Comparison of ENCODE assay signal across 8 cellular contexts in the genomic region with DNA sequence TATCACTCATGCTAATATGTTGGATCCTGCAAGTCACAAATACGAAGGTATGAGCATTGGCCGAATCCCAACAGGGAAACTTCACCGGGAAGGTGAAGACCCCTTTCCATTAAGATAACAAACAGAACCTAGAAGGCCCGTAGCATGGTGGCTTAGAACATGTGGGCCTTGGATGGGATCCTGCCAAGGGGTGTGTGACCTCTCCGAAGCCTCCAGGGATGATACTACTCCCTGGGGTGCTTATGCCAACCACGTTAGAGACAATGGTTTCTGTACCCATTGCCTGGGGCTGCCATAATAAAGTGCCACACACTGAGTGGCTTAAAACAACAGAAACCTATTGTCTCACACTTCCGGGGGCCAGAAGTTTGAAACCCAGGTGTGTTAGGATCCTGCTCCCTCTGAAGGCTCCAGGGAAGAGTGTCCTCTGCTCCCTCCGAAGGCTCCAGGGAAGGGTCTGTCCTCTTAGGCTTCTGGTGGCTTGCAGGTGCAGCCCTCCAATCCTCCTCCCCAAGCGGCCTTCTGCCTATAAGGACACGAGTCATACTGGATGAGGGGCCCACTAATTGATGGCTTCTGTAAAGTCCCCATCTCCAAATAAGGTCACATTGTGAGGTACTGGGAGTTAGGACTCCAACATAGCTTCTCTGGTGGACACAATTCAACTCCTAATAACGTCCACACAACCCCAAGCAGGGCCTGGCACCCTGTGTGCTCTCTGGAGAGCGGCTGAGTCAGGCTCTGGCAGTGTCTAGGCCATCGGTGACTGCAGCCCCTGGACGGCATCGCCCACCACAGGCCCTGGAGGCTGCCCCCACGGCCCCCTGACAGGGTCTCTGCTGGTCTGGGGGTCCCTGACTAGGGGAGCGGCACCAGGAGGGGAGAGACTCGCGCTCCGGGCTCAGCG. TPM values are rescaled to one million over a fixed set of nuclear protein-coding genes. Genes with fewer than 3 reads are reported as not detected.
DNase-seq lines count a peak whose midpoint lies in the region; ATAC-seq and TF ChIP-seq lines count a peak whose summit lies in the region.

No MANE protein-coding gene starts in this region.

- H3K4me3 Mint-ChIP-seq in stimulated activated naive CD8-positive, alpha-beta T cell treated with anti-CD3 and anti-CD28 coated beads, Interleukin-15, amount 100 ng/mL, for 72 hours = peak overlapping the region; percentile 78 to 86

- H3K9me3 Mint-ChIP-seq in stimulated activated naive CD8-positive, alpha-beta T cell treated with anti-CD3 and anti-CD28 coated beads, Interleukin-15, amount 100 ng/mL, for 72 hours = no peaks in the 10 kb centered on the region

- H3K27ac ChIP-seq in VCaP = peak overlapping the region; percentile 73; the same call in 1 of the 2 replicates

- intact Hi-C loops in Right ventricle myocardium superior (cut with DNase I) (no loop called here), cardiac septum (cut with DNase I) (no loop called here), left ventricle myocardium superior (cut with micrococcal nuclease) (no loop called here)

- no peak for DNase-seq in Right ventricle myocardium superior
- no peak for DNase-seq in cardiac septum (ENCODE audit: low spot score)
- DNase-seq in left ventricle myocardium superior = no peak
- no peak for DNase-seq in stimulated activated naive CD8-positive, alpha-beta T cell treated with anti-CD3 and anti-CD28 coated beads, Interleukin-15, amount 100 ng/mL, for 72 hours
- no peak for DNase-seq in NCI-H1694 (lab: John Stamatoyannopoulos, UW)
- no peak for DNase-seq in occipital lobe (lab: John Stamatoyannopoulos, UW)

- peaks cover 38% of the 10 kb centered on the region for H3K4me1 Mint-ChIP-seq in stimulated activated naive CD8-positive, alpha-beta T cell treated with anti-CD3 and anti-CD28 coated beads, Interleukin-15, amount 100 ng/mL, for 72 hours

- ATAC-seq in Right ventricle myocardium superior (ENCODE audit: poor library complexity) (peak; percentile 16), left ventricle myocardium superior (peak; percentile 14), HG02678 (IDR thresholded peaks at IDR 0.05; ENCODE audit: unreplicated experiment) (no peak)
- peak; percentile 2 for ATAC-seq in stimulated activated naive CD8-positive, alpha-beta T cell treated with anti-CD3 and anti-CD28 coated beads, Interleukin-15, amount 100 ng/mL, for 72 hours

- H3K27ac Mint-ChIP-seq in stimulated activated naive CD8-positive, alpha-beta T cell treated with anti-CD3 and anti-CD28 coated beads, Interleukin-15, amount 100 ng/mL, for 72 hours = peak overlapping the region; percentile 74 to 93

- no peak for TF ChIP-seq CTCF in VCaP (conservative IDR thresholded peaks at IDR 0.05)

- H3K27me3 Mint-ChIP-seq in stimulated activated naive CD8-positive, alpha-beta T cell treated with anti-CD3 and anti-CD28 coated beads, Interleukin-15, amount 100 ng/mL, for 72 hours = no peaks in the 10 kb centered on the region

RNA-seq across cellular contexts. Expression of gene MGMT, which starts 1.0 kb away (rescaled TPM):
- total RNA-seq in Right ventricle myocardium superior (16.6 TPM), cardiac septum (11.4 TPM), left ventricle myocardium superior (16.7 TPM), occipital lobe (6.6 TPM)
